8 cellular contexts compared by ENCODE assay signal in the genomic region with DNA sequence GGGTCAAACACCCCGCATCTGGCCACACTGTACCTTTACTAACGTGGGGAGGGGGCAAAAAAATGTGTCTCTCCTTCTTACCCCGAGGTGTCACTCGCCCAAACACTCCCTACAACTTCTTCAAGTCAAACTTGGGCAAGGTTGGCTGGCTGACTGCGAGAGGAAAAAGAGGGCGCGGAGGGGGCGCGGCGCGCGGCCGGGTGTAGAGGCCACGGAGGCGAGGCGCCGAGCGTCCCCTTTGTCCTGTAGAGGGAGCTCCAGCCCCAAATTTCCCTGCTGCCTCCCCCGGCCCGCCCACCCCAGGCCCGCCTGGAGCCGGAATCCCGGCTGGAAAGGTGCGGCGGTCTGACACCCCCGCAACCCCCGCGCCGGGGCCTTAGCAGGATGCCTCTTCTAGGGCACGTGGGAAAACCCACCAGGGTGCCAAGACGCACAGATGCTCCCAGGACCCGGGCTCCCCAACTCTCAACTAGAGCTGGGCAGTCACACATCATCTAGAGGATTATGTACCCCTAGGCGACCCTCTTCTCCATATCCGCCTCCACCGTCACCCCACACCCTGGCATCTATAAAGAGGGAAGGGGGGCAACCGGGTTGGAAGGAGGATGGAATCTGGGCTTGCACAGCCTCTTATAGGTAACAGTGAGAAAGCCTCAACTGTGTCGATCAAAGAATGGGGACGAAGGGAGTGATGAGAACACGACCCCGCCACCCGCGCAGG. TPM values are rescaled to one million over a fixed set of nuclear protein-coding genes. Genes with fewer than 3 reads are reported as not detected.
DNase-seq lines count a peak whose midpoint lies in the region; ATAC-seq and TF ChIP-seq lines count a peak whose summit lies in the region.

No MANE protein-coding gene starts in this region.

- H3K4me3 ChIP-seq in iPS-15b (ENCODE audit: low read depth, low read length) (peak overlapping the region; percentile 77), suprapubic skin (peak overlapping the region; percentile 91)

- H3K27me3 Mint-ChIP-seq in activated T-helper 17 cell treated with anti-CD3 and anti-CD28 coated beads, Interleukin-2, amount 50 U/mL, for 72 hours: peaks cover 57% of the 10 kb centered on the region

- H3K36me3 ChIP-seq in iPS-15b (ENCODE audit: control insufficient read depth, insufficient read depth, low read length): no peaks in the 10 kb centered on the region
- H3K36me3 ChIP-seq in suprapubic skin: peaks cover 9% of the 10 kb centered on the region

- peak; percentile 28 for ATAC-seq in activated T-helper 17 cell treated with anti-CD3 and anti-CD28 coated beads, Interleukin-2, amount 50 U/mL, for 72 hours (replicated peaks)
- ATAC-seq in GM21723 (IDR thresholded peaks at IDR 0.05; ENCODE audit: unreplicated experiment) (no peak), HG03565 (IDR thresholded peaks at IDR 0.05; ENCODE audit: unreplicated experiment) (no peak)

- H3K36me3 Mint-ChIP-seq in activated T-helper 17 cell treated with anti-CD3 and anti-CD28 coated beads, Interleukin-2, amount 50 U/mL, for 72 hours (ENCODE audit: low read depth): peaks cover 6% of the 10 kb centered on the region

- TF ChIP-seq CTCF in suprapubic skin (IDR thresholded peaks at IDR 0.05): peak in 1 of 2 donors; percentile 47

- H3K9me3 Mint-ChIP-seq in activated T-helper 17 cell treated with anti-CD3 and anti-CD28 coated beads, Interleukin-2, amount 50 U/mL, for 72 hours: no peaks in the 10 kb centered on the region

- no peaks in the 10 kb centered on the region for H3K4me1 ChIP-seq in iPS-15b (ENCODE audit: control insufficient read depth, insufficient read depth, low read length)
- peaks cover 31% of the 10 kb centered on the region for H3K4me1 ChIP-seq in suprapubic skin

- WGBS in suprapubic skin: 71% methylated on average over 11 of the region's 42 CpGs

- peak; percentile 54 to 65 for DNase-seq in activated T-cell treated with anti-CD3 and anti-CD28 coated beads, Interleukin-2, amount 50 U/mL, for 48 hours
- no peak for DNase-seq in activated T-cell treated with anti-CD3 and anti-CD28 coated beads, Interleukin-2, amount 50 U/mL, for 1 hour
- DNase-seq in suprapubic skin (ENCODE audit: low spot score in 2 of 2): peak; percentile 65 to 84
- DNase-seq in COR-L47 (lab: John Stamatoyannopoulos, UW): no peak

- peaks cover 9% of the 10 kb centered on the region for H3K4me1 Mint-ChIP-seq in activated T-helper 17 cell treated with anti-CD3 and anti-CD28 coated beads, Interleukin-2, amount 50 U/mL, for 72 hours

- H3K27me3 ChIP-seq in iPS-15b (ENCODE audit: control insufficient read depth, insufficient read depth, low read length) (peaks cover 69% of the 10 kb centered on the region), suprapubic skin (peaks cover 38% of the 10 kb centered on the region)

- H3K27ac Mint-ChIP-seq in activated T-helper 17 cell treated with anti-CD3 and anti-CD28 coated beads, Interleukin-2, amount 50 U/mL, for 72 hours: no peak overlapping the region

- no peak for TF ChIP-seq EP300 in suprapubic skin (IDR thresholded peaks at IDR 0.05)

- H3K9me3 ChIP-seq in iPS-15b (ENCODE audit: control insufficient read depth, insufficient read depth, low read length): no peaks in the 10 kb centered on the region
- no peaks in the 10 kb centered on the region for H3K9me3 ChIP-seq in suprapubic skin

- no peak overlapping the region for H3K9ac ChIP-seq in iPS-15b (ENCODE audit: low read depth, low read length)

- TF ChIP-seq POLR2A in suprapubic skin (IDR thresholded peaks at IDR 0.05): no peak

- H3K4me3 Mint-ChIP-seq in activated T-helper 17 cell treated with anti-CD3 and anti-CD28 coated beads, Interleukin-2, amount 50 U/mL, for 72 hours: peak overlapping the region; percentile 6

- peak overlapping the region; percentile 24 for H3K27ac ChIP-seq in suprapubic skin

RNA-seq across cellular contexts. Expression of a gene that starts 4.2 kb away (rescaled TPM):
- total RNA-seq in activated T-helper 17 cell treated with anti-CD3 and anti-CD28 coated beads, Interleukin-2, amount 50 U/mL, for 72 hours: not detected
- total RNA-seq in suprapubic skin: 100 to 1,000 TPM in 1 of 4 donors, 10 to 100 TPM in 3; 50.9 to 112 (median 82.7) TPM

Comparison
In these comparisons a context has a peak if more than half of its experiments do, and no peak if none do; other contexts are left out.
1. DNase-seq: peak in activated T-cell treated with anti-CD3 and anti-CD28 coated beads, Interleukin-2, amount 50 U/mL, for 48 hours (2 of 2) and suprapubic skin (2 of 2); none in activated T-cell treated with anti-CD3 and anti-CD28 coated beads, Interleukin-2, amount 50 U/mL, for 1 hour (single experiment) and COR-L47 (single experiment).
2. RNA of a gene that starts 4.2 kb away (total RNA-seq): 50.9 to 112 TPM in suprapubic skin; not detected in activated T-helper 17 cell treated with anti-CD3 and anti-CD28 coated beads, Interleukin-2, amount 50 U/mL, for 72 hours; every median in the first group is over 10 times any median in the second.